In genomic region chr1:212247179-212247721, GRCh38 we compare ENCODE assay signal across 16 cellular contexts. TPM values are rescaled to one million over a fixed set of nuclear protein-coding genes. Genes with fewer than 3 reads are reported as not detected.
DNase-seq lines count a peak whose midpoint lies in the region; ATAC-seq, FAIRE-seq and TF ChIP-seq lines count a peak whose summit lies in the region.
"Had no signal": no experiment of that assay in that cellular context is flagged by ENCODE, and none has a peak within 500 bp of the region (broad histone marks: within the 10 kb centered on the region; RNA-seq: fewer than 3 reads in every experiment).

No MANE protein-coding gene starts in this region.

- peaks cover 9% of the 10 kb centered on the region for H3K4me1 Mint-ChIP-seq in astrocyte (ENCODE audit: low read depth, unreplicated experiment)
- H3K4me1 Mint-ChIP-seq: H9, neural progenitor cell had no signal

- H3K27ac ChIP-seq in astrocyte (ENCODE audit: low read depth, low read length) (no peak overlapping the region), heart left ventricle (peak overlapping the region in 10 of 12 donors; percentile 8 to 64 (median 36)), MM.1S (ENCODE audit: low read length) (no peak overlapping the region)
- H3K27ac ChIP-seq: neural progenitor cell had no signal

- ATAC-seq in heart left ventricle (peak in 3 of 4 donors; percentile 41 to 49 (median 48)), GM18498 (IDR thresholded peaks at IDR 0.05; ENCODE audit: unreplicated experiment) (no peak)
- ATAC-seq: activated CD8-positive, alpha-beta T cell treated with anti-CD3 and anti-CD28 coated beads for 36 hours; CD8-positive, alpha-beta T cell had no signal

- H3K79me2 ChIP-seq in astrocyte (ENCODE audit: insufficient read depth, low read length), result no peaks in the 10 kb centered on the region
- H3K79me2 ChIP-seq in MM.1S (ENCODE audit: low read length), result no peaks in the 10 kb centered on the region

- no peak overlapping the region for H3K4me3 Mint-ChIP-seq in astrocyte (ENCODE audit: unreplicated experiment)
- H3K4me3 Mint-ChIP-seq: activated CD8-positive, alpha-beta T cell treated with anti-CD3 and anti-CD28 coated beads for 36 hours; activated naive CD4-positive, alpha-beta T cell treated with anti-CD3 and anti-CD28 coated beads, Interleukin-2, amount 10 ng/mL, durations not matched to agents 7 days and 5 days; CD8-positive, alpha-beta T cell; H9; neural progenitor cell had no signal

- no peaks in the 10 kb centered on the region for H3K36me3 Mint-ChIP-seq in astrocyte (ENCODE audit: low read depth, unreplicated experiment)
- H3K36me3 Mint-ChIP-seq: CD8-positive, alpha-beta T cell; neural progenitor cell had no signal

- H3K9me3 ChIP-seq in astrocyte (ENCODE audit: insufficient read depth, low read depth, low read length) (no peaks in the 10 kb centered on the region), heart left ventricle (no peaks in the 10 kb centered on the region), MM.1S (replicated peaks; ENCODE audit: insufficient read depth, low read length) (no peaks in the 10 kb centered on the region)

- TF ChIP-seq CTCF in astrocyte (IDR thresholded peaks at IDR 0.05; ENCODE audit: insufficient read depth, low read depth, low read length), result no peak
- no peak for TF ChIP-seq CTCF in heart left ventricle (IDR thresholded peaks at IDR 0.05)
- no peak for TF ChIP-seq CTCF in MM.1S (IDR thresholded peaks at IDR 0.05; ENCODE audit: low read length)

- 21 to 33% (median 26%) methylated on average over 8 of the region's 8 CpGs for WGBS in heart left ventricle, 4 donors

- no peaks in the 10 kb centered on the region for H3K9me2 ChIP-seq in MM.1S (replicated peaks; ENCODE audit: insufficient read depth, low read length)

- peak overlapping the region; percentile 27 for H3K4me2 ChIP-seq in astrocyte (ENCODE audit: low read length)
- H3K4me2 ChIP-seq in MM.1S (ENCODE audit: low read depth, low read length), result no peak overlapping the region
- H3K4me2 ChIP-seq: neural progenitor cell had no signal

- intact Hi-C loops in heart left ventricle (cut with DNase I), result loop anchor here in 3 of 10 donors (2.0 to 10.0 kb wide), 3 partner anchors 34 to 82 kb away; no protein-coding TSS in a partner anchor

- H3K27ac Mint-ChIP-seq in astrocyte (ENCODE audit: unreplicated experiment), result no peak overlapping the region
- H3K27ac Mint-ChIP-seq: activated CD8-positive, alpha-beta T cell treated with anti-CD3 and anti-CD28 coated beads for 36 hours; activated naive CD4-positive, alpha-beta T cell treated with anti-CD3 and anti-CD28 coated beads, Interleukin-2, amount 10 ng/mL, durations not matched to agents 7 days and 5 days; CD8-positive, alpha-beta T cell; H9; neural progenitor cell had no signal

- peak; percentile 52 for DNase-seq in ELR (ENCODE audit: low read depth)
- peak; percentile 13 for DNase-seq in astrocyte (ENCODE audit: low read depth)
- no peak for DNase-seq in heart left ventricle
- peak; percentile 62 for DNase-seq in skeletal muscle cell (ENCODE audit: low read depth)
- no peak for DNase-seq in inferior parietal cortex (ENCODE audit: extremely low spot score)
- no peak for DNase-seq in stimulated activated CD4-positive, alpha-beta T cell treated with anti-CD3 and anti-CD28 coated beads, Interleukin-15, amount 100 ng/mL, for 24 hours
- DNase-seq in MM.1S, result no peak
- DNase-seq: activated CD8-positive, alpha-beta T cell treated with anti-CD3 and anti-CD28 coated beads for 36 hours; activated naive CD4-positive, alpha-beta T cell treated with anti-CD3 and anti-CD28 coated beads, Interleukin-2, amount 10 ng/mL, durations not matched to agents 7 days and 5 days; CD8-positive, alpha-beta T cell; H9; NCI-H2029 treated with DMSO at 0.1 percent for 48 hours; T-helper 1 cell had no signal

- no peaks in the 10 kb centered on the region for H3K36me3 ChIP-seq in astrocyte (ENCODE audit: insufficient read depth, low read length)
- H3K36me3 ChIP-seq in heart left ventricle, result no peaks in the 10 kb centered on the region
- H3K36me3 ChIP-seq in MM.1S (replicated peaks; ENCODE audit: insufficient read depth, low read length), result no peaks in the 10 kb centered on the region
- H3K36me3 ChIP-seq: neural progenitor cell had no signal

- H2AFZ ChIP-seq in astrocyte (ENCODE audit: low read depth, low read length) (no peak overlapping the region), MM.1S (ENCODE audit: low read length) (no peak overlapping the region)
- H2AFZ ChIP-seq: neural progenitor cell had no signal

- H3K9ac ChIP-seq in astrocyte (ENCODE audit: low read length) (no peak overlapping the region), MM.1S (ENCODE audit: low read length) (no peak overlapping the region)
- H3K9ac ChIP-seq: neural progenitor cell had no signal

- no peak for TF ChIP-seq POLR2A in heart left ventricle (IDR thresholded peaks at IDR 0.05)

- H3K27me3 Mint-ChIP-seq in astrocyte (ENCODE audit: low read depth, unreplicated experiment), result peaks cover 7% of the 10 kb centered on the region

- H3K9me3 Mint-ChIP-seq in astrocyte (ENCODE audit: unreplicated experiment), result no peaks in the 10 kb centered on the region
- H3K9me3 Mint-ChIP-seq: activated CD8-positive, alpha-beta T cell treated with anti-CD3 and anti-CD28 coated beads for 36 hours; CD8-positive, alpha-beta T cell; H9; neural progenitor cell had no signal

- H3K4me3 ChIP-seq in astrocyte (ENCODE audit: insufficient read depth, low read depth, low read length) (no peak overlapping the region), heart left ventricle (peak overlapping the region in 3 of 12 donors; percentile 3 to 30 (median 10)), skeletal muscle cell (ENCODE audit: low read depth, low read length) (no peak overlapping the region), MM.1S (ENCODE audit: low read length) (no peak overlapping the region)
- H3K4me3 ChIP-seq: neural progenitor cell had no signal

- no peaks in the 10 kb centered on the region for H3K27me3 ChIP-seq in astrocyte (ENCODE audit: insufficient read depth, low read length)
- H3K27me3 ChIP-seq in heart left ventricle, result no peaks in the 10 kb centered on the region
- no peaks in the 10 kb centered on the region for H3K27me3 ChIP-seq in MM.1S (replicated peaks; ENCODE audit: insufficient read depth, low read length)
- H3K27me3 ChIP-seq: neural progenitor cell had no signal

- FAIRE-seq in astrocyte (lab: Jason Lieb, UNC), result no peak
- FAIRE-seq: endometrium had no signal

- no peaks in the 10 kb centered on the region for H3F3A ChIP-seq in MM.1S (ENCODE audit: insufficient read depth, low read length)

- no peaks in the 10 kb centered on the region for H4K20me1 ChIP-seq in astrocyte (ENCODE audit: insufficient read depth, low read length)
- H4K20me1 ChIP-seq in MM.1S (ENCODE audit: insufficient read depth, low read length), result no peaks in the 10 kb centered on the region

- no peaks in the 10 kb centered on the region for H3K4me1 ChIP-seq in astrocyte (ENCODE audit: insufficient read depth, low read length)
- peaks cover 0 to 31% (median 16%) of the 10 kb centered on the region in 12 donors for H3K4me1 ChIP-seq in heart left ventricle
- peaks cover 6% of the 10 kb centered on the region; the same call in 1 of the 2 replicates for H3K4me1 ChIP-seq in MM.1S (ENCODE audit: low read length)
- H3K4me1 ChIP-seq: neural progenitor cell had no signal

RNA-seq across cellular contexts. Expression of gene PPP2R5A, which starts 38.0 kb away (rescaled TPM):
- 13.2 and 14.6 TPM in 2 replicates for total RNA-seq in astrocyte
- 100 to 1,000 TPM in 1 of 9 donors, 10 to 100 TPM in 8; 52.0 to 102 (median 63.5) TPM for total RNA-seq in heart left ventricle
- polyA plus RNA-seq in heart left ventricle, result 100 to 1,000 TPM in 1 of 2 donors, 10 to 100 TPM in 1; 44.7 to 108 TPM

Comparison
In these comparisons a context has a peak if more than half of its experiments do, and no peak if none do; other contexts are left out.
1. DNase-seq: peak in ELR (single experiment), astrocyte (single experiment) and skeletal muscle cell (single experiment); none in heart left ventricle (0 of 5), inferior parietal cortex (single experiment), stimulated activated CD4-positive, alpha-beta T cell treated with anti-CD3 and anti-CD28 coated beads, Interleukin-15, amount 100 ng/mL, for 24 hours (single experiment) and MM.1S (single experiment).
2. H3K27ac ChIP-seq: peak in heart left ventricle (10 of 12); none in astrocyte (single experiment) and MM.1S (single experiment).